8 cellular contexts compared by ENCODE assay signal in the genomic region with DNA sequence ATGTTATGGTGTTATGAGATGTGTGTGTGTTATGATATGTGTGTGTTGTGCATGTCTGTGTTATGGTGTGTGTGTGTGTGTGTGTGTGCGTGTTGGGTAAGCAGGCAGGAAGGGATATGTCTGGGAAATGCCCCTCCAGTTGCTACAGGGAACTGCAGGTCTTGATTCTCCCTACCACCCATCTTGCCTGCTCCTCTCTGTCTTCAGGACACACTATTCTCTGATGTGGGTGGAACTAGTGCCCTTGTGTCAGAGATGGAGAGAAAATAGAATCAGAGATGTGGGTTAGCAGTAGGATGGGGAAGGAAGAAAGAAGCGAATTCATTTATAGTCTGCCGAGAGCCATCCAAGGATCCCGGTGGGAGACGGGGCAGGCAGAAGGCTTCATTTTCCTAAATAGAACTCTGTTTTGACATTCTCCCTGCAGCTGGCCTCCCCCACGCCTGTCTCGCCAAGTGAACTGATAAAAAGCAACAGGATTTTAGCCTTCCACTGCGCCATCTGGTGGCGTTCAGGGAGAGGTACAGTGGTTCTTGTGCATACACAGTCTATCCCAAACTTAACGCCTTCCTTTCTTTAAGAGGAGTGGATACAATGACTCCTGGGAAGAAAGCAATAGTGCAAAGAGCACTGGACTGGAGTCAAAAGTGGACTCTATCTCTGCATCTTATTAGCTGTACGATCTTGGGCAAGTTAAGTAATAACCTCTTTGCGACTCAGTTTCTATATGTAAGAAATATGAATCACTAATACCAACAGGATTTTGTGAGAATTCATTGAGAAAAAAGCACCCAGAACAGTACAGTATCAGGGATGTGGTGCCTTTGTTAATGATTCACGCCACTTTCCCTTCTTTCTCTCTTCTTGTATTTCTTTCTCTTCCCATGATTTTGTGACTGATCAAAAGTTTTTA. TPM values are rescaled to one million over a fixed set of nuclear protein-coding genes. Genes with fewer than 3 reads are reported as not detected.
A peak's percentile ranks its signal among the peaks of the same experiment; 100 is the strongest.
DNase-seq lines count a peak whose midpoint lies in the region; ATAC-seq and TF ChIP-seq lines count a peak whose summit lies in the region.

No MANE protein-coding gene starts in this region.

- no peaks in the 10 kb centered on the region for H3K79me2 ChIP-seq in DND-41 (ENCODE audit: insufficient read depth, low read length)
- H3K79me2 ChIP-seq in osteoblast (ENCODE audit: insufficient read depth, low read length): no peaks in the 10 kb centered on the region

- H4K20me1 ChIP-seq in DND-41 (ENCODE audit: insufficient read depth, low read length) (no peaks in the 10 kb centered on the region), osteoblast (ENCODE audit: insufficient read depth, low read length) (no peaks in the 10 kb centered on the region)

- H3K4me3 ChIP-seq in DND-41 (ENCODE audit: low read depth in 1 of 2, low read length in 2 of 2): peak overlapping the region in 1 of 2 experiments; percentile 15; a peak in 2 of 4 replicates
- H3K4me3 ChIP-seq in fibroblast of villous mesenchyme (ENCODE audit: low read depth, low read length): no peak overlapping the region
- H3K4me3 ChIP-seq in osteoblast (ENCODE audit: insufficient read depth, low read length): peak overlapping the region; percentile 21

- no peaks in the 10 kb centered on the region for H3K9me3 Mint-ChIP-seq in activated T-helper 17 cell treated with anti-CD3 and anti-CD28 coated beads, Interleukin-2, amount 50 U/mL, for 72 hours
- H3K9me3 Mint-ChIP-seq in type B pancreatic cell: no peaks in the 10 kb centered on the region

- DNase-seq in DND-41 (peak; percentile 73), LoVo (ENCODE audit: low spot score) (peak; percentile 72), SHP77 (lab: John Stamatoyannopoulos, UW) (peak; percentile 13 to 34), fibroblast of villous mesenchyme (ENCODE audit: low read depth) (peak; percentile 83), osteoblast (ENCODE audit: insufficient read length, low spot score, missing footprints) (peak; percentile 65), type B pancreatic cell (ENCODE audit: extremely low spot score, unreplicated experiment) (peak; percentile 79)

- no peak overlapping the region for H3K27ac Mint-ChIP-seq in activated T-helper 17 cell treated with anti-CD3 and anti-CD28 coated beads, Interleukin-2, amount 50 U/mL, for 72 hours
- no peak overlapping the region for H3K27ac Mint-ChIP-seq in type B pancreatic cell

- H3K4me3 Mint-ChIP-seq in activated T-helper 17 cell treated with anti-CD3 and anti-CD28 coated beads, Interleukin-2, amount 50 U/mL, for 72 hours: peak overlapping the region; percentile 17
- H3K4me3 Mint-ChIP-seq in type B pancreatic cell: peak overlapping the region; percentile 9

- H3K27ac ChIP-seq in DND-41 (ENCODE audit: low read length): no peak overlapping the region
- H3K27ac ChIP-seq in osteoblast (ENCODE audit: low read depth, low read length): no peak overlapping the region

- H3K27me3 Mint-ChIP-seq in activated T-helper 17 cell treated with anti-CD3 and anti-CD28 coated beads, Interleukin-2, amount 50 U/mL, for 72 hours: no peaks in the 10 kb centered on the region
- H3K27me3 Mint-ChIP-seq in type B pancreatic cell: no peaks in the 10 kb centered on the region

- H3K4me1 Mint-ChIP-seq in activated T-helper 17 cell treated with anti-CD3 and anti-CD28 coated beads, Interleukin-2, amount 50 U/mL, for 72 hours: peaks cover 6% of the 10 kb centered on the region
- H3K4me1 Mint-ChIP-seq in type B pancreatic cell (ENCODE audit: unreplicated experiment): peaks cover 21% of the 10 kb centered on the region

- H3K27me3 ChIP-seq in DND-41 (ENCODE audit: insufficient read depth, low read length, poor library complexity): no peaks in the 10 kb centered on the region
- peaks cover 23% of the 10 kb centered on the region for H3K27me3 ChIP-seq in osteoblast (ENCODE audit: insufficient read depth, low read length)

- H3K9me3 ChIP-seq in DND-41 (ENCODE audit: insufficient read depth, low read length, severe bottlenecking) (no peaks in the 10 kb centered on the region), osteoblast (ENCODE audit: low read depth, low read length) (no peaks in the 10 kb centered on the region)

- H3K4me1 ChIP-seq in DND-41 (ENCODE audit: insufficient read depth, low read length): peaks cover 8% of the 10 kb centered on the region
- H3K4me1 ChIP-seq in osteoblast (ENCODE audit: insufficient read depth, low read length): no peaks in the 10 kb centered on the region

- H3K4me2 ChIP-seq in DND-41 (ENCODE audit: insufficient read depth, low read length) (peak overlapping the region; percentile 56; the same call in 1 of the 2 replicates), osteoblast (ENCODE audit: insufficient read depth, low read length) (peak overlapping the region; percentile 66)

- ATAC-seq in DND-41 (ENCODE audit: insufficient read depth, low read depth) (peak; percentile 91), GM21619 (IDR thresholded peaks at IDR 0.05; ENCODE audit: unreplicated experiment) (peak; percentile 81)
- ATAC-seq in activated T-helper 17 cell treated with anti-CD3 and anti-CD28 coated beads, Interleukin-2, amount 50 U/mL, for 72 hours (replicated peaks): peak; percentile 84

- H3K36me3 Mint-ChIP-seq in activated T-helper 17 cell treated with anti-CD3 and anti-CD28 coated beads, Interleukin-2, amount 50 U/mL, for 72 hours (ENCODE audit: low read depth): no peaks in the 10 kb centered on the region
- no peaks in the 10 kb centered on the region for H3K36me3 Mint-ChIP-seq in type B pancreatic cell

- H3K36me3 ChIP-seq in DND-41 (ENCODE audit: insufficient read depth, low read length) (no peaks in the 10 kb centered on the region), osteoblast (ENCODE audit: insufficient read depth, low read length) (no peaks in the 10 kb centered on the region)

- no peak overlapping the region for H3K9ac ChIP-seq in DND-41 (ENCODE audit: low read depth, low read length)

- H2AFZ ChIP-seq in DND-41 (ENCODE audit: low read depth, low read length) (peak overlapping the region; percentile 66), osteoblast (ENCODE audit: low read length) (peak overlapping the region; percentile 47)

- TF ChIP-seq CTCF in DND-41 (IDR thresholded peaks at IDR 0.05; ENCODE audit: borderline replicate concordance, extremely low read depth, low read length, poor library complexity, severe bottlenecking) (peak; percentile 97), fibroblast of villous mesenchyme (IDR thresholded peaks at IDR 0.05; ENCODE audit: insufficient read depth, low read depth, low read length) (peak; percentile 92), osteoblast (IDR thresholded peaks at IDR 0.05; ENCODE audit: extremely low read depth, low read depth, low read length) (peak; percentile 96), type B pancreatic cell (conservative IDR thresholded peaks at IDR 0.05) (peak; percentile 97)

RNA-seq across cellular contexts. Expression of a gene that starts 14.1 kb away (rescaled TPM):
- total RNA-seq in activated T-helper 17 cell treated with anti-CD3 and anti-CD28 coated beads, Interleukin-2, amount 50 U/mL, for 72 hours: 10 to 100 TPM; 29.2 to 32.0 TPM
- total RNA-seq in fibroblast of villous mesenchyme: 8.7 and 16.8 TPM in 2 replicates
- total RNA-seq in osteoblast: 2.4 and 6.2 TPM in 2 replicates
- total RNA-seq in type B pancreatic cell (ENCODE audit: low replicate concordance): 43.2 and 63.3 TPM in 2 replicates

Comparison
In these comparisons a context has a peak if more than half of its experiments do, and no peak if none do; other contexts are left out.
1. DNase-seq: peak in every context shown above with its lines; median percentile 83 in fibroblast of villous mesenchyme; 79 in type B pancreatic cell; 73 in DND-41; 72 in LoVo; 65 in osteoblast; 24 in SHP77.